8 cellular contexts compared by ENCODE assay signal in genomic region chr12:123075591-123076171, GRCh38.
A peak's percentile ranks its signal among the peaks of the same experiment; 100 is the strongest.
DNase-seq lines count a peak whose midpoint lies in the region; TF ChIP-seq lines count a peak whose summit lies in the region.

No MANE protein-coding gene starts in this region.

- TF ChIP-seq CTCF in esophagus squamous epithelium (IDR thresholded peaks at IDR 0.05), result peak in 1 of 6 experiments; percentile 29
- peak in 2 of 11 experiments; percentile 2 to 12 for TF ChIP-seq CTCF in spleen (IDR thresholded peaks at IDR 0.05 in 8 of 11, conservative IDR thresholded peaks at IDR 0.05 in 3 of 11)
- TF ChIP-seq CTCF in MM.1S (IDR thresholded peaks at IDR 0.05; ENCODE audit: low read length), result no peak

- no peak for TF ChIP-seq POLR2A in esophagus squamous epithelium (IDR thresholded peaks at IDR 0.05)
- no peak for TF ChIP-seq POLR2A in spleen (IDR thresholded peaks at IDR 0.05)

- peak overlapping the region; percentile 48 to 71 (median 62) for H3K27ac ChIP-seq in esophagus squamous epithelium
- peak overlapping the region in 6 of 8 donors; percentile 41 to 83 (median 61) for H3K27ac ChIP-seq in spleen
- H3K27ac ChIP-seq in MM.1S (ENCODE audit: low read length), result no peak overlapping the region

- no peak overlapping the region for H2AFZ ChIP-seq in MM.1S (ENCODE audit: low read length)

- H3K9me2 ChIP-seq in MM.1S (replicated peaks; ENCODE audit: insufficient read depth, low read length), result no peaks in the 10 kb centered on the region

- no peak overlapping the region for H3K4me2 ChIP-seq in MM.1S (ENCODE audit: low read depth, low read length)

- 18 to 50% methylated on average over 7 to 15 of the region's 17 CpGs for WGBS in esophagus squamous epithelium, 2 donors
- WGBS in spleen, 5 donors, result 63 to 87% (median 76%) methylated on average over 13 to 17 of the region's 17 CpGs

- DNase-seq in DMS153 treated with DMSO at 0.1 percent for 48 hours (lab: John Stamatoyannopoulos, UW; ENCODE audit: unreplicated experiment) (peak; percentile 27), NCI-H1694 (lab: John Stamatoyannopoulos, UW) (peak; percentile 67), esophagus squamous epithelium (lab: John Stamatoyannopoulos, UW) (no peak), spleen (peak; percentile 90), MM.1S (no peak), mucosa of gallbladder (ENCODE audit: low spot score) (no peak), NCI-H128 (lab: John Stamatoyannopoulos, UW; ENCODE audit: unreplicated experiment) (no peak)
- peak; percentile 48 to 66 for DNase-seq in activated CD8-positive, alpha-beta memory T cell treated with anti-CD3 and anti-CD28 coated beads for 4 hours (ENCODE audit: low read depth in 2 of 2)

- H3K27me3 ChIP-seq in esophagus squamous epithelium (no peaks in the 10 kb centered on the region), spleen (replicated peaks in 1 of 7) (no peaks in the 10 kb centered on the region), MM.1S (replicated peaks; ENCODE audit: insufficient read depth, low read length) (no peaks in the 10 kb centered on the region)

- H3K4me1 ChIP-seq in esophagus squamous epithelium (peaks cover 41 to 71% (median 48%) of the 10 kb centered on the region in 3 donors), spleen (peaks cover 0 to 64% (median 32%) of the 10 kb centered on the region in 6 donors), MM.1S (ENCODE audit: low read length) (no peaks in the 10 kb centered on the region)

- intact Hi-C loops in esophagus squamous epithelium (cut with DNase I), result no loop called here
- intact Hi-C loops in spleen (cut with DNase I; ENCODE audit: low total_unique reads), result no loop called here

- H3K9ac ChIP-seq in MM.1S (ENCODE audit: low read length), result no peak overlapping the region

- H3K79me2 ChIP-seq in MM.1S (ENCODE audit: low read length), result no peaks in the 10 kb centered on the region

- H4K20me1 ChIP-seq in MM.1S (ENCODE audit: insufficient read depth, low read length), result no peaks in the 10 kb centered on the region

- H3K9me3 ChIP-seq in esophagus squamous epithelium (no peaks in the 10 kb centered on the region), spleen (no peaks in the 10 kb centered on the region), MM.1S (replicated peaks; ENCODE audit: insufficient read depth, low read length) (no peaks in the 10 kb centered on the region)

- no peaks in the 10 kb centered on the region for H3F3A ChIP-seq in MM.1S (ENCODE audit: insufficient read depth, low read length)

- H3K4me3 ChIP-seq in esophagus squamous epithelium, result peak overlapping the region in 2 of 4 donors; percentile 14 to 19
- H3K4me3 ChIP-seq in spleen, result peak overlapping the region in 4 of 8 donors; percentile 13 to 54 (median 18)
- no peak overlapping the region for H3K4me3 ChIP-seq in MM.1S (ENCODE audit: low read length)

- H3K36me3 ChIP-seq in esophagus squamous epithelium (no peaks in the 10 kb centered on the region), spleen (no peaks in the 10 kb centered on the region), MM.1S (replicated peaks; ENCODE audit: insufficient read depth, low read length) (no peaks in the 10 kb centered on the region)

Comparison
In these comparisons a context has a peak if more than half of its experiments do, and no peak if none do; other contexts are left out.
1. DNase-seq: peak in DMS153 treated with DMSO at 0.1 percent for 48 hours (single experiment), NCI-H1694 (single experiment), activated CD8-positive, alpha-beta memory T cell treated with anti-CD3 and anti-CD28 coated beads for 4 hours (2 of 2) and spleen (single experiment); none in esophagus squamous epithelium (single experiment), MM.1S (single experiment), mucosa of gallbladder (single experiment) and NCI-H128 (single experiment).